Comparison of ENCODE assay signal across 1 cellular context in the genomic region with DNA sequence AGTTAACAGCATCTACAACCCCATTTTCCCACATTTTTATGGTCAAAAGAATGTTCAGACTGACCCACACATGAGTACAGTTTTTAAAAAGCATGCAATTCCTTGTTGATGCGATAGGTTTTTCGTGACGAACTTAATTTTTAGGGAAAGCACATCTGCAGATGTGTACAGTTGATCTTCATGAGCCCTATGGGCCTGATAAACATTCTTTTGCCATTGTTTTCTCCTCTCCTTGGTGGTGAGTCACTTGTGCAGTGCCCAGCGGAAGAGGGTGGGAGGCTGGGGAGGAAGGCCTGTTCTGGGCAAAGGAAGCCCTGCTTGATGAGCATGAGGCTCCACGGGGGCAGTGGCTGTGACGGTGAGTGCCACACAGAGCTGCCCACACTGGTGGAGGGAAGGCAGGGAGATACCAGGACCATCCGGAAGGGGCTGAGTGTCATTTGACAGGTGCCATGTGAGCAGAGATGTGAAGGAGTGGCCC.
A peak's percentile ranks its signal among the peaks of the same experiment; 100 is the strongest.
TF ChIP-seq lines count a peak whose summit lies in the region.

No MANE protein-coding gene starts in this region.

TF ChIP-seq in endothelial cell of umbilical vein, 7 proteins besides CTCF, POLR2A, EP300 and RAD21 (continued from another document):
- TF ChIP-seq JUN (IDR thresholded peaks at IDR 0.05; ENCODE audit: borderline replicate concordance, insufficient read depth, insufficient read length, low read depth): peak; percentile 93
- TF ChIP-seq POLR2AphosphoS5 (IDR thresholded peaks at IDR 0.05; ENCODE audit: insufficient read depth, low read depth, low read length): peak; percentile 60
- TF ChIP-seq MYC (IDR thresholded peaks at IDR 0.05; ENCODE audit: low read depth, low read length): peak; percentile 66
- TF ChIP-seq, protein P1, sequence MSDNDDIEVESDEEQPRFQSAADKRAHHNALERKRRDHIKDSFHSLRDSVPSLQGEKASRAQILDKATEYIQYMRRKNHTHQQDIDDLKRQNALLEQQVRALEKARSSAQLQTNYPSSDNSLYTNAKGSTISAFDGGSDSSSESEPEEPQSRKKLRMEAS (IDR thresholded peaks at IDR 0.05; ENCODE audit: insufficient read depth, insufficient read length): peak; percentile 46
- TF ChIP-seq EZH2 (IDR thresholded peaks at IDR 0.05; ENCODE audit: borderline replicate concordance, low read depth, low read length, severe bottlenecking): no peak
TF ChIP-seq in endothelial cell of umbilical vein: peak in this region for 6.
